In the genomic region with DNA sequence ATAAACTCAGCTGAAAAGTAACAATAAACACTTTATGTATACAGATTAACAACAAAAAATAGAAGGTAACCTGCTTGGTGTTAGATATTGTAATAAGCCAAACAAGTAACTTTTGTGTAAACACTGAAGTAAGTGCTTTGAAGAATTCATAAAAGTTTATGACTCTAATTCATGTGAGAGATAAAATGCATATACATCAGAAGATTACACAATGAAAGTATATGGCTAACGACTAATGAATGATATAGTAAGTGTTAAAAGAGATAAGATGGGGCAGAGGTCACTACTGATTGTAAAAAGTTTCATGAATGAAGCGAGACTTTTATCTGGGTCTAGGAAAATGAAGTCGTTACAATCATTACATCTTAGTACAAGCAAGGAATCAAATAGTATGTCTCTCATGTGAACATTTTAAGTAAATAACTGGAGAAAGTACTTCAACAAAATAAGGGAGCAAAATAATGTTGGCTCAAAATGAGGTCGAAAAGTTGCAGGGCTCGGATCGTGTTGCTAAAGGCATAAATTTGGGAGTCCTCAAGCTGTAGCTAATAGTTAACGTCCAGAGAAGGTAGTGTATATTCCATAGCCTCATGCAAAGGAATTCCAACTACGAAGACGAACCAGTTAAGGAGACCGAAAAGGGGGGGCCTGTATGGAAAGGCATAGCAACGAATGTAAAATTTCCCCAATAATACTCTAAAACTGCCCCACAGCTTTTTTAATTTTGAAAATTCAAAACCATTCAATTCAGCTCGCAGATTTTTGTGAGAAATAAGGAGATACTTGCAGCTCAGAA, we compare ENCODE assay signal across 1 cellular context.
A peak's percentile ranks its signal among the peaks of the same experiment; 100 is the strongest.
TF ChIP-seq lines count a peak whose summit lies in the region.

No MANE protein-coding gene starts in this region.

TF ChIP-seq in K562, 482 proteins besides CTCF, POLR2A, EP300 and RAD21 (continued from another document):
- TF ChIP-seq SRSF9 (IDR thresholded peaks at IDR 0.05; ENCODE audit: borderline replicate concordance, low read depth, low read length) (no peak), HMBOX1 (IDR thresholded peaks at IDR 0.05) (0 out of 2 replicates have a peak, but pooled peaks have one; percentile 5), POLR2G (IDR thresholded peaks at IDR 0.05; ENCODE audit: low read depth, low read length) (no peak), KLF1 (tag; IDR thresholded peaks at IDR 0.05) (no peak), CEBPG (CRISPR knock-in tag; IDR thresholded peaks at IDR 0.05) (no peak), CEBPG (tag; conservative IDR thresholded peaks at IDR 0.05 in 1 of 2, IDR thresholded peaks at IDR 0.05 in 1 of 2) (no peak), MCM7 (IDR thresholded peaks at IDR 0.05) (no peak), FOXM1 (IDR thresholded peaks at IDR 0.05; ENCODE audit: low read depth) (no peak), FOXM1 (CRISPR knock-in tag; IDR thresholded peaks at IDR 0.05; ENCODE audit: low read depth) (no peak), CREB5 (CRISPR knock-in tag; IDR thresholded peaks at IDR 0.05) (no peak), DACH1 (IDR thresholded peaks at IDR 0.05; ENCODE audit: partially characterized antibody) (no peak), MEIS2 (IDR thresholded peaks at IDR 0.05; ENCODE audit: partially characterized antibody) (no peak), CEBPB (tag; IDR thresholded peaks at IDR 0.05) (peak; percentile 41; the same call in 1 of the 2 replicates), PCBP2 (IDR thresholded peaks at IDR 0.05; ENCODE audit: low read depth, low read length, poor library complexity, severe bottlenecking) (no peak), NR2C1 (IDR thresholded peaks at IDR 0.05) (0 out of 2 replicates have a peak, but pooled peaks have one; percentile 22), NR2C1 (tag; IDR thresholded peaks at IDR 0.05) (no peak)
- TF ChIP-seq, protein P1, sequence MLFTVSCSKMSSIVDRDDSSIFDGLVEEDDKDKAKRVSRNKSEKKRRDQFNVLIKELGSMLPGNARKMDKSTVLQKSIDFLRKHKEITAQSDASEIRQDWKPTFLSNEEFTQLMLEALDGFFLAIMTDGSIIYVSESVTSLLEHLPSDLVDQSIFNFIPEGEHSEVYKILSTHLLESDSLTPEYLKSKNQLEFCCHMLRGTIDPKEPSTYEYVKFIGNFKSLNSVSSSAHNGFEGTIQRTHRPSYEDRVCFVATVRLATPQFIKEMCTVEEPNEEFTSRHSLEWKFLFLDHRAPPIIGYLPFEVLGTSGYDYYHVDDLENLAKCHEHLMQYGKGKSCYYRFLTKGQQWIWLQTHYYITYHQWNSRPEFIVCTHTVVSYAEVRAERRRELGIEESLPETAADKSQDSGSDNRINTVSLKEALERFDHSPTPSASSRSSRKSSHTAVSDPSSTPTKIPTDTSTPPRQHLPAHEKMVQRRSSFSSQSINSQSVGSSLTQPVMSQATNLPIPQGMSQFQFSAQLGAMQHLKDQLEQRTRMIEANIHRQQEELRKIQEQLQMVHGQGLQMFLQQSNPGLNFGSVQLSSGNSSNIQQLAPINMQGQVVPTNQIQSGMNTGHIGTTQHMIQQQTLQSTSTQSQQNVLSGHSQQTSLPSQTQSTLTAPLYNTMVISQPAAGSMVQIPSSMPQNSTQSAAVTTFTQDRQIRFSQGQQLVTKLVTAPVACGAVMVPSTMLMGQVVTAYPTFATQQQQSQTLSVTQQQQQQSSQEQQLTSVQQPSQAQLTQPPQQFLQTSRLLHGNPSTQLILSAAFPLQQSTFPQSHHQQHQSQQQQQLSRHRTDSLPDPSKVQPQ (CRISPR knock-in tag; IDR thresholded peaks at IDR 0.05; ENCODE audit: borderline replicate concordance), result no peak
- TF ChIP-seq, protein P2, sequence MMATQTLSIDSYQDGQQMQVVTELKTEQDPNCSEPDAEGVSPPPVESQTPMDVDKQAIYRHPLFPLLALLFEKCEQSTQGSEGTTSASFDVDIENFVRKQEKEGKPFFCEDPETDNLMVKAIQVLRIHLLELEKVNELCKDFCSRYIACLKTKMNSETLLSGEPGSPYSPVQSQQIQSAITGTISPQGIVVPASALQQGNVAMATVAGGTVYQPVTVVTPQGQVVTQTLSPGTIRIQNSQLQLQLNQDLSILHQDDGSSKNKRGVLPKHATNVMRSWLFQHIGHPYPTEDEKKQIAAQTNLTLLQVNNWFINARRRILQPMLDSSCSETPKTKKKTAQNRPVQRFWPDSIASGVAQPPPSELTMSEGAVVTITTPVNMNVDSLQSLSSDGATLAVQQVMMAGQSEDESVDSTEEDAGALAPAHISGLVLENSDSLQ (IDR thresholded peaks at IDR 0.05), result no peak
